Comparison of ENCODE assay signal across 10 cellular contexts in the genomic region with DNA sequence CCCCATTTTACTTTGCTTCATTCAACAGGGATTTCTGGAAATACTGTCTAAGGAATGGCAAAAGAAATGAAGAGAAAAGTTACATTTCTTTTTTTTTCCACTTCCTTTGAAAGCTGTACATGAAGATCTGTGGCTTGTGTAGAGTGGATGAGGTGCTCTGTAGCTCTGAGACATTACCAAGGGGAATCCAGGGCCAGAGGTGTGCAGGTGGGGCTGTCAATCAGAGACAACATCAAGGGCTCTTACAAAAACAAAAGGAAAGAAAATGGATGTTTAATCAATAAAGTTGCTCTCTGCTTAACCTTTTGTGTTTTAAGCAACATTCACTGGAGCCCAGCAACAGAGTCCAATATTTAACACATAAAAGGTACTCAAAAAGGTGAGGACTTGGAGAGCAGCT.
"Had no signal": no experiment of that assay in that cellular context is flagged by ENCODE, and none has a peak within 500 bp of the region (broad histone marks: within the 10 kb centered on the region; RNA-seq: fewer than 3 reads in every experiment).

No MANE protein-coding gene starts in this region.

- H3K4me3 ChIP-seq: GM23248, HAP-1, K562 had no signal

- H3K4me1 ChIP-seq: HAP-1 had no signal

- DNase-seq: GM23248, GOT3, H7, HFFc6, KG1 had no signal

- H3K36me3 ChIP-seq: HAP-1 had no signal

- ATAC-seq: HCT116, HepG2, K562 had no signal

- H3K9ac ChIP-seq: GM23248 had no signal

- H3K27ac ChIP-seq: GM23248, HL-60 had no signal

- FAIRE-seq: HepG2, K562 had no signal

- H3K9me3 ChIP-seq: HAP-1 had no signal

- H2AFZ ChIP-seq: GM23248 had no signal
